In the genomic region with DNA sequence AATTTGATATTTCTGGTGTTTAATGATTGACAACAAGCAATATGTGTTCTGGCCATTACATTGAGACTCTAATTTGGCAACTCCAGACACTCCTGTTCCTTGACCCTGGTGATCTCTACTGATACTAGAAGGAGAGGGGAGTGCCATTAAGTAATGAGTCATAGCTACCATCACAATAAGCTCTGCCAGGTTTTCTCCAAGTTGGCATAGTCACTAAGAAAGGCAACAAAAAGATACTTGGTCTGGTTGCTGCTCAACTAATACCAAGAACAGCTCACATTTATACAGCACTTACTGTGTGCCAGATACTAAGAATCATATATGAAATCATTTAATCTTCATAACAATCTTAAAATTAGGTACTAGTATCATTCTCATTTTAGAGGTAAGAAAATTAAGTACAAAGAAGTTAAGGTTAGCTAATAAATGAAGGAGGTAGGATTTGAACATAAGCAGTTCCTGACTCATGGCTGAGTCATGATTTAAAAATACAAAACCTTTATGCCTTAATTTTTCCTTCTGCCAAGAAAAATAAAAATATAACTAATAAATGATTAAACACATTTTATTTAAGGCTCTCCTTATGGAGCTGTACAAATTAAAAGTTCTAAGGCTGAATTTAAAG, we compare ENCODE assay signal across 17 cellular contexts.
A peak's percentile ranks its signal among the peaks of the same experiment; 100 is the strongest.
DNase-seq lines count a peak whose midpoint lies in the region; ATAC-seq and TF ChIP-seq lines count a peak whose summit lies in the region.
"Had no signal": no experiment of that assay in that cellular context is flagged by ENCODE, and none has a peak within 500 bp of the region (broad histone marks: within the 10 kb centered on the region; RNA-seq: fewer than 3 reads in every experiment).

No MANE protein-coding gene starts in this region.

- in situ Hi-C loops in astrocyte of the cerebellum (cut with HindIII; ENCODE audit: low sequenced_read_pairs) = no loop called here

- no peak for ATAC-seq in GM18498 (IDR thresholded peaks at IDR 0.05; ENCODE audit: unreplicated experiment)
- ATAC-seq in GM18519 (IDR thresholded peaks at IDR 0.05; ENCODE audit: low FRiP score, unreplicated experiment) = no peak
- ATAC-seq: GM12878 had no signal

- TF ChIP-seq CTCF in astrocyte of the cerebellum (IDR thresholded peaks at IDR 0.05; ENCODE audit: low read depth, low read length, missing control alignments) (no peak), foreskin fibroblast (IDR thresholded peaks at IDR 0.05; ENCODE audit: low read depth, low read length) (no peak)

- H3K27me3 ChIP-seq in ACC112 (ENCODE audit: insufficient read depth, low read length) = peaks cover 6% of the 10 kb centered on the region; the same call in 1 of the 2 replicates
- H3K27me3 ChIP-seq: ovary had no signal

- no peak overlapping the region for H2AFZ ChIP-seq in ACC112 (ENCODE audit: low read length, unreplicated experiment)

- DNase-seq in HS-5 (ENCODE audit: low read depth) = peak; percentile 58
- peak; percentile 15 for DNase-seq in astrocyte of the cerebellum (ENCODE audit: low read depth)
- peak; percentile 53 to 80 for DNase-seq in foreskin fibroblast
- DNase-seq in cerebellar cortex (ENCODE audit: low spot score) = no peak
- no peak for DNase-seq in amniotic stem cell (lab: John Stamatoyannopoulos, UW)
- DNase-seq: activated CD4-positive, CD25-positive, alpha-beta regulatory T cell; activated T-cell treated with anti-CD3 and anti-CD28 coated beads for 4 hours; amygdala; effector memory CD4-positive, alpha-beta T cell; NCI-H1694; NCI-H774; ovary had no signal

- peaks cover 14% of the 10 kb centered on the region for H3K4me1 ChIP-seq in ACC112 (ENCODE audit: control insufficient read depth, insufficient read depth, low read length, unreplicated experiment)
- H3K4me1 ChIP-seq: HAP-1 had no signal

- no peaks in the 10 kb centered on the region for H3K36me3 ChIP-seq in ACC112 (ENCODE audit: insufficient read depth, low read length)
- H3K36me3 ChIP-seq: HAP-1, ovary had no signal

- H3K27ac ChIP-seq in ACC112 (ENCODE audit: low read depth, low read length) = peak overlapping the region; percentile 73
- H3K27ac ChIP-seq: ovary had no signal

- H3K79me2 ChIP-seq in ACC112 (ENCODE audit: control insufficient read depth, insufficient read depth, low read length, unreplicated experiment) = no peaks in the 10 kb centered on the region

- H3K4me3 ChIP-seq in ACC112 (ENCODE audit: low read depth, low read length) (peak overlapping the region; percentile 3; the same call in 1 of the 2 replicates), astrocyte of the cerebellum (ENCODE audit: low read depth, low read length) (no peak overlapping the region), foreskin fibroblast (ENCODE audit: low read depth in 1 of 2, low read length in 2 of 2) (no peak overlapping the region)
- H3K4me3 ChIP-seq: GM12878, HAP-1, ovary had no signal

Comparison
In these comparisons a context has a peak if more than half of its experiments do, and no peak if none do; other contexts are left out.
1. DNase-seq: peak in HS-5 (single experiment), astrocyte of the cerebellum (single experiment) and foreskin fibroblast (2 of 2); none in cerebellar cortex (single experiment) and amniotic stem cell (single experiment).